ENCODE assay signal across 24 cellular contexts in the genomic region with DNA sequence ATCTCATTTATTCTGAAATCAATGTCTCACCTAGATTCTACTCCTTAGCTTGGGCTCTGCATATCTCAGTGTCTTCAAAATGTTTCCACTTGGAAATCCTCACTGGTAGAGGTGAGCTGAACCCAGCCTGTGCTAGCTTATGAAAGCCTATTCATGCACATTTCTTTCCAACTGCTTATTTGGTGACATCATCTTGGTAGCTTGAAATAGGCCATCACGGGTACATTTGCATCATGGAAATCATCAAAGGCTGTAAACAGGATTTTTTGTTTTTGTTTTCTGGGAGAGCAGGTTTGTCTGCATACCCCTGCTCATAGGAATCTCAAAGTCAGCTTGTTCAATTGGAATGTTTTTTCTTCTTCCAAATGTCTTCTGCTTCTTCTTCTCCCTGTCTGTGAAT.
"Had no signal": no experiment of that assay in that cellular context is flagged by ENCODE, and none has a peak within 500 bp of the region (broad histone marks: within the 10 kb centered on the region; RNA-seq: fewer than 3 reads in every experiment).

No MANE protein-coding gene starts in this region.

- H3K36me3 ChIP-seq: left ventricle myocardium inferior, ovary, prostate gland, sigmoid colon, spleen, suprapubic skin, thoracic aorta, tibial nerve, uterus had no signal

- H3K27me3 ChIP-seq: ovary, sigmoid colon, tibial nerve, uterus had no signal

- H3K27ac ChIP-seq: left ventricle myocardium inferior, ovary, prostate gland, sigmoid colon, spleen, suprapubic skin, thoracic aorta, tibial nerve, uterus had no signal

- ATAC-seq: mucosa of descending colon; naive thymus-derived CD4-positive, alpha-beta T cell; right cardiac atrium; stimulated activated effector memory CD8-positive, alpha-beta T cell treated with anti-CD3 and anti-CD28 coated beads, Interleukin-12 subunit alpha, Interleukin-12 subunit beta, amount 100 ng/mL, for 72 hours had no signal

- H3K4me1 ChIP-seq: left ventricle myocardium inferior, prostate gland, sigmoid colon, spleen, suprapubic skin, tibial nerve, uterus had no signal

- H3K4me3 ChIP-seq: left ventricle myocardium inferior, lung, mucosa of descending colon, ovary, prostate gland, sigmoid colon, spleen, suprapubic skin, thoracic aorta, tibial nerve, uterus had no signal

- DNase-seq: hypothalamus; immature natural killer cell; kidney; left ventricle myocardium inferior; midbrain; mucosa of descending colon; naive thymus-derived CD4-positive, alpha-beta T cell; ovary; posterior cingulate gyrus; retina; right cardiac atrium; sigmoid colon; small intestine; spleen; stimulated activated CD4-positive, alpha-beta T cell treated with anti-CD3 and anti-CD28 coated beads, Interleukin-4, amount 100 ng/mL, for 24 hours; stimulated activated naive CD4-positive, alpha-beta T cell; uterus had no signal

- H3K9me3 ChIP-seq: mucosa of descending colon, ovary, prostate gland, sigmoid colon, suprapubic skin, thoracic aorta, tibial nerve, uterus had no signal

- FAIRE-seq: islet of Langerhans, kidney, small intestine had no signal
